ENCODE assay signal across 1 cellular context in the genomic region with DNA sequence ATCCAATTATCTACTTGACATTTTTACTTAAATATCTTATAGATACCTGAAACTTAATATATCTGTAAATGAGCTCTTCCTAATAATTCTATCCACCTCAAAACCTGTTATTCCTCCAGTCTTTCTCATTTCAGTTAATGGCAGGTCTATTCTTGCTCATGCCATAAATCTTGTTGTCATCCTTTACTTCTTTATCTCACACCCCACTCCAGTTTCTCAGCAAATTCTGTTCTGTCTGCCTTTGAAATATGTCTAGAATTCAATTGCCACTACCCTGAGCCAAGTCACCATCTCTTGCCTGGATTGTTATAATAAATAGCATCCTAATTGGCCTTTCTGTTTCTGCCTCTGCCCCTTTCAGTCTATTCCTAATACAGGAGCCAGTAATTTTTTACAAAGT.
TF ChIP-seq lines count a peak whose summit lies in the region.

No MANE protein-coding gene starts in this region.

TF ChIP-seq in K562, 482 proteins besides CTCF, POLR2A, EP300 and RAD21 (continued from another document and continues in another):
- TF ChIP-seq, protein P1, sequence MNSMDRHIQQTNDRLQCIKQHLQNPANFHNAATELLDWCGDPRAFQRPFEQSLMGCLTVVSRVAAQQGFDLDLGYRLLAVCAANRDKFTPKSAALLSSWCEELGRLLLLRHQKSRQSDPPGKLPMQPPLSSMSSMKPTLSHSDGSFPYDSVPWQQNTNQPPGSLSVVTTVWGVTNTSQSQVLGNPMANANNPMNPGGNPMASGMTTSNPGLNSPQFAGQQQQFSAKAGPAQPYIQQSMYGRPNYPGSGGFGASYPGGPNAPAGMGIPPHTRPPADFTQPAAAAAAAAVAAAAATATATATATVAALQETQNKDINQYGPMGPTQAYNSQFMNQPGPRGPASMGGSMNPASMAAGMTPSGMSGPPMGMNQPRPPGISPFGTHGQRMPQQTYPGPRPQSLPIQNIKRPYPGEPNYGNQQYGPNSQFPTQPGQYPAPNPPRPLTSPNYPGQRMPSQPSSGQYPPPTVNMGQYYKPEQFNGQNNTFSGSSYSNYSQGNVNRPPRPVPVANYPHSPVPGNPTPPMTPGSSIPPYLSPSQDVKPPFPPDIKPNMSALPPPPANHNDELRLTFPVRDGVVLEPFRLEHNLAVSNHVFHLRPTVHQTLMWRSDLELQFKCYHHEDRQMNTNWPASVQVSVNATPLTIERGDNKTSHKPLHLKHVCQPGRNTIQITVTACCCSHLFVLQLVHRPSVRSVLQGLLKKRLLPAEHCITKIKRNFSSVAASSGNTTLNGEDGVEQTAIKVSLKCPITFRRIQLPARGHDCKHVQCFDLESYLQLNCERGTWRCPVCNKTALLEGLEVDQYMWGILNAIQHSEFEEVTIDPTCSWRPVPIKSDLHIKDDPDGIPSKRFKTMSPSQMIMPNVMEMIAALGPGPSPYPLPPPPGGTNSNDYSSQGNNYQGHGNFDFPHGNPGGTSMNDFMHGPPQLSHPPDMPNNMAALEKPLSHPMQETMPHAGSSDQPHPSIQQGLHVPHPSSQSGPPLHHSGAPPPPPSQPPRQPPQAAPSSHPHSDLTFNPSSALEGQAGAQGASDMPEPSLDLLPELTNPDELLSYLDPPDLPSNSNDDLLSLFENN (IDR thresholded peaks at IDR 0.05; ENCODE audit: low read depth in 2 of 2, low read length in 2 of 2), result no peak
- TF ChIP-seq SMARCA4 (IDR thresholded peaks at IDR 0.05) (peak; percentile 84), GTF2F1 (IDR thresholded peaks at IDR 0.05; ENCODE audit: low read depth, low read length) (no peak), GATA2 (CRISPR knock-in tag; IDR thresholded peaks at IDR 0.05) (0 out of 2 replicates have a peak, but pooled peaks have one; percentile 29), TAF1 (IDR thresholded peaks at IDR 0.05; ENCODE audit: control insufficient read depth, extremely low read depth, insufficient read depth, low read length, severe bottlenecking) (no peak), MEIS2 (IDR thresholded peaks at IDR 0.05; ENCODE audit: partially characterized antibody) (peak; percentile 99), KLF16 (IDR thresholded peaks at IDR 0.05) (no peak), SMARCC2 (IDR thresholded peaks at IDR 0.05; ENCODE audit: low read depth) (peak; percentile 27; the same call in 1 of the 2 replicates), BCOR (IDR thresholded peaks at IDR 0.05) (no peak), TBL1XR1 (IDR thresholded peaks at IDR 0.05; ENCODE audit: low read length in 2 of 2) (peak in 1 of 2 experiments; percentile 35; a peak in 1 of 4 replicates), ZNF644 (tag; IDR thresholded peaks at IDR 0.05; ENCODE audit: low read depth) (no peak), DPF2 (IDR thresholded peaks at IDR 0.05) (peak; percentile 89), ZNF184 (CRISPR knock-in tag; IDR thresholded peaks at IDR 0.05) (no peak), GABPB2 (CRISPR knock-in tag; conservative IDR thresholded peaks at IDR 0.05) (no peak), SRSF1 (IDR thresholded peaks at IDR 0.05; ENCODE audit: low read depth, low read length) (no peak), HDAC2 (IDR thresholded peaks at IDR 0.05) (peak; percentile 18; the same call in 1 of the 2 replicates), MEF2D (tag; conservative IDR thresholded peaks at IDR 0.05; ENCODE audit: low read depth) (0 out of 2 replicates have a peak, but pooled peaks have one; percentile 48), ZNF764 (CRISPR knock-in tag; IDR thresholded peaks at IDR 0.05; ENCODE audit: low read depth) (no peak), NCOA6 (IDR thresholded peaks at IDR 0.05) (no peak), TEAD4 (IDR thresholded peaks at IDR 0.05; ENCODE audit: low read length) (peak; percentile 42; the same call in 1 of the 2 replicates), TEAD4 (CRISPR knock-in tag; IDR thresholded peaks at IDR 0.05; ENCODE audit: borderline replicate concordance) (no peak), NCOR1 (IDR thresholded peaks at IDR 0.05) (peak; percentile 48), TRIM24 (IDR thresholded peaks at IDR 0.05) (no peak), SMC3 (conservative IDR thresholded peaks at IDR 0.05; ENCODE audit: insufficient read depth, low read depth, low read length) (no peak), ASH1L (IDR thresholded peaks at IDR 0.05; ENCODE audit: borderline replicate concordance, low read depth, partially characterized antibody) (no peak)
- TF ChIP-seq, protein P2, sequence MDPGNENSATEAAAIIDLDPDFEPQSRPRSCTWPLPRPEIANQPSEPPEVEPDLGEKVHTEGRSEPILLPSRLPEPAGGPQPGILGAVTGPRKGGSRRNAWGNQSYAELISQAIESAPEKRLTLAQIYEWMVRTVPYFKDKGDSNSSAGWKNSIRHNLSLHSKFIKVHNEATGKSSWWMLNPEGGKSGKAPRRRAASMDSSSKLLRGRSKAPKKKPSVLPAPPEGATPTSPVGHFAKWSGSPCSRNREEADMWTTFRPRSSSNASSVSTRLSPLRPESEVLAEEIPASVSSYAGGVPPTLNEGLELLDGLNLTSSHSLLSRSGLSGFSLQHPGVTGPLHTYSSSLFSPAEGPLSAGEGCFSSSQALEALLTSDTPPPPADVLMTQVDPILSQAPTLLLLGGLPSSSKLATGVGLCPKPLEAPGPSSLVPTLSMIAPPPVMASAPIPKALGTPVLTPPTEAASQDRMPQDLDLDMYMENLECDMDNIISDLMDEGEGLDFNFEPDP (CRISPR knock-in tag; IDR thresholded peaks at IDR 0.05), result no peak
- TF ChIP-seq, protein P3, sequence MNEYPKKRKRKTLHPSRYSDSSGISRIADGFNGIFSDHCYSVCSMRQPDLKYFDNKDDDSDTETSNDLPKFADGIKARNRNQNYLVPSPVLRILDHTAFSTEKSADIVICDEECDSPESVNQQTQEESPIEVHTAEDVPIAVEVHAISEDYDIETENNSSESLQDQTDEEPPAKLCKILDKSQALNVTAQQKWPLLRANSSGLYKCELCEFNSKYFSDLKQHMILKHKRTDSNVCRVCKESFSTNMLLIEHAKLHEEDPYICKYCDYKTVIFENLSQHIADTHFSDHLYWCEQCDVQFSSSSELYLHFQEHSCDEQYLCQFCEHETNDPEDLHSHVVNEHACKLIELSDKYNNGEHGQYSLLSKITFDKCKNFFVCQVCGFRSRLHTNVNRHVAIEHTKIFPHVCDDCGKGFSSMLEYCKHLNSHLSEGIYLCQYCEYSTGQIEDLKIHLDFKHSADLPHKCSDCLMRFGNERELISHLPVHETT (CRISPR knock-in tag; conservative IDR thresholded peaks at IDR 0.05 in 1 of 2, IDR thresholded peaks at IDR 0.05 in 1 of 2), result no peak
- TF ChIP-seq, protein P4, sequence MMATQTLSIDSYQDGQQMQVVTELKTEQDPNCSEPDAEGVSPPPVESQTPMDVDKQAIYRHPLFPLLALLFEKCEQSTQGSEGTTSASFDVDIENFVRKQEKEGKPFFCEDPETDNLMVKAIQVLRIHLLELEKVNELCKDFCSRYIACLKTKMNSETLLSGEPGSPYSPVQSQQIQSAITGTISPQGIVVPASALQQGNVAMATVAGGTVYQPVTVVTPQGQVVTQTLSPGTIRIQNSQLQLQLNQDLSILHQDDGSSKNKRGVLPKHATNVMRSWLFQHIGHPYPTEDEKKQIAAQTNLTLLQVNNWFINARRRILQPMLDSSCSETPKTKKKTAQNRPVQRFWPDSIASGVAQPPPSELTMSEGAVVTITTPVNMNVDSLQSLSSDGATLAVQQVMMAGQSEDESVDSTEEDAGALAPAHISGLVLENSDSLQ (IDR thresholded peaks at IDR 0.05), result peak; percentile 96
- TF ChIP-seq, protein P5, sequence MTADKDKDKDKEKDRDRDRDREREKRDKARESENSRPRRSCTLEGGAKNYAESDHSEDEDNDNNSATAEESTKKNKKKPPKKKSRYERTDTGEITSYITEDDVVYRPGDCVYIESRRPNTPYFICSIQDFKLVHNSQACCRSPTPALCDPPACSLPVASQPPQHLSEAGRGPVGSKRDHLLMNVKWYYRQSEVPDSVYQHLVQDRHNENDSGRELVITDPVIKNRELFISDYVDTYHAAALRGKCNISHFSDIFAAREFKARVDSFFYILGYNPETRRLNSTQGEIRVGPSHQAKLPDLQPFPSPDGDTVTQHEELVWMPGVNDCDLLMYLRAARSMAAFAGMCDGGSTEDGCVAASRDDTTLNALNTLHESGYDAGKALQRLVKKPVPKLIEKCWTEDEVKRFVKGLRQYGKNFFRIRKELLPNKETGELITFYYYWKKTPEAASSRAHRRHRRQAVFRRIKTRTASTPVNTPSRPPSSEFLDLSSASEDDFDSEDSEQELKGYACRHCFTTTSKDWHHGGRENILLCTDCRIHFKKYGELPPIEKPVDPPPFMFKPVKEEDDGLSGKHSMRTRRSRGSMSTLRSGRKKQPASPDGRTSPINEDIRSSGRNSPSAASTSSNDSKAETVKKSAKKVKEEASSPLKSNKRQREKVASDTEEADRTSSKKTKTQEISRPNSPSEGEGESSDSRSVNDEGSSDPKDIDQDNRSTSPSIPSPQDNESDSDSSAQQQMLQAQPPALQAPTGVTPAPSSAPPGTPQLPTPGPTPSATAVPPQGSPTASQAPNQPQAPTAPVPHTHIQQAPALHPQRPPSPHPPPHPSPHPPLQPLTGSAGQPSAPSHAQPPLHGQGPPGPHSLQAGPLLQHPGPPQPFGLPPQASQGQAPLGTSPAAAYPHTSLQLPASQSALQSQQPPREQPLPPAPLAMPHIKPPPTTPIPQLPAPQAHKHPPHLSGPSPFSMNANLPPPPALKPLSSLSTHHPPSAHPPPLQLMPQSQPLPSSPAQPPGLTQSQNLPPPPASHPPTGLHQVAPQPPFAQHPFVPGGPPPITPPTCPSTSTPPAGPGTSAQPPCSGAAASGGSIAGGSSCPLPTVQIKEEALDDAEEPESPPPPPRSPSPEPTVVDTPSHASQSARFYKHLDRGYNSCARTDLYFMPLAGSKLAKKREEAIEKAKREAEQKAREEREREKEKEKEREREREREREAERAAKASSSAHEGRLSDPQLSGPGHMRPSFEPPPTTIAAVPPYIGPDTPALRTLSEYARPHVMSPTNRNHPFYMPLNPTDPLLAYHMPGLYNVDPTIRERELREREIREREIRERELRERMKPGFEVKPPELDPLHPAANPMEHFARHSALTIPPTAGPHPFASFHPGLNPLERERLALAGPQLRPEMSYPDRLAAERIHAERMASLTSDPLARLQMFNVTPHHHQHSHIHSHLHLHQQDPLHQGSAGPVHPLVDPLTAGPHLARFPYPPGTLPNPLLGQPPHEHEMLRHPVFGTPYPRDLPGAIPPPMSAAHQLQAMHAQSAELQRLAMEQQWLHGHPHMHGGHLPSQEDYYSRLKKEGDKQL (CRISPR knock-in tag; IDR thresholded peaks at IDR 0.05; ENCODE audit: borderline replicate concordance), result no peak
- TF ChIP-seq, protein P6, sequence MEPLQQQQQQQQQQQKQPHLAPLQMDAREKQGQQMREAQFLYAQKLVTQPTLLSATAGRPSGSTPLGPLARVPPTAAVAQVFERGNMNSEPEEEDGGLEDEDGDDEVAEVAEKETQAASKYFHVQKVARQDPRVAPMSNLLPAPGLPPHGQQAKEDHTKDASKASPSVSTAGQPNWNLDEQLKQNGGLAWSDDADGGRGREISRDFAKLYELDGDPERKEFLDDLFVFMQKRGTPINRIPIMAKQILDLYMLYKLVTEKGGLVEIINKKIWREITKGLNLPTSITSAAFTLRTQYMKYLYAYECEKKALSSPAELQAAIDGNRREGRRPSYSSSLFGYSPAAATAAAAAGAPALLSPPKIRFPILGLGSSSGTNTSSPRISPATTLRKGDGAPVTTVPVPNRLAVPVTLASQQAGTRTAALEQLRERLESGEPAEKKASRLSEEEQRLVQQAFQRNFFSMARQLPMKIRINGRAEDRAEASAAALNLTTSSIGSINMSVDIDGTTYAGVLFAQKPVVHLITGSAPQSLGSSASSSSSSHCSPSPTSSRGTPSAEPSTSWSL (CRISPR knock-in tag; IDR thresholded peaks at IDR 0.05; ENCODE audit: borderline replicate concordance), result no peak
- TF ChIP-seq, protein P7, sequence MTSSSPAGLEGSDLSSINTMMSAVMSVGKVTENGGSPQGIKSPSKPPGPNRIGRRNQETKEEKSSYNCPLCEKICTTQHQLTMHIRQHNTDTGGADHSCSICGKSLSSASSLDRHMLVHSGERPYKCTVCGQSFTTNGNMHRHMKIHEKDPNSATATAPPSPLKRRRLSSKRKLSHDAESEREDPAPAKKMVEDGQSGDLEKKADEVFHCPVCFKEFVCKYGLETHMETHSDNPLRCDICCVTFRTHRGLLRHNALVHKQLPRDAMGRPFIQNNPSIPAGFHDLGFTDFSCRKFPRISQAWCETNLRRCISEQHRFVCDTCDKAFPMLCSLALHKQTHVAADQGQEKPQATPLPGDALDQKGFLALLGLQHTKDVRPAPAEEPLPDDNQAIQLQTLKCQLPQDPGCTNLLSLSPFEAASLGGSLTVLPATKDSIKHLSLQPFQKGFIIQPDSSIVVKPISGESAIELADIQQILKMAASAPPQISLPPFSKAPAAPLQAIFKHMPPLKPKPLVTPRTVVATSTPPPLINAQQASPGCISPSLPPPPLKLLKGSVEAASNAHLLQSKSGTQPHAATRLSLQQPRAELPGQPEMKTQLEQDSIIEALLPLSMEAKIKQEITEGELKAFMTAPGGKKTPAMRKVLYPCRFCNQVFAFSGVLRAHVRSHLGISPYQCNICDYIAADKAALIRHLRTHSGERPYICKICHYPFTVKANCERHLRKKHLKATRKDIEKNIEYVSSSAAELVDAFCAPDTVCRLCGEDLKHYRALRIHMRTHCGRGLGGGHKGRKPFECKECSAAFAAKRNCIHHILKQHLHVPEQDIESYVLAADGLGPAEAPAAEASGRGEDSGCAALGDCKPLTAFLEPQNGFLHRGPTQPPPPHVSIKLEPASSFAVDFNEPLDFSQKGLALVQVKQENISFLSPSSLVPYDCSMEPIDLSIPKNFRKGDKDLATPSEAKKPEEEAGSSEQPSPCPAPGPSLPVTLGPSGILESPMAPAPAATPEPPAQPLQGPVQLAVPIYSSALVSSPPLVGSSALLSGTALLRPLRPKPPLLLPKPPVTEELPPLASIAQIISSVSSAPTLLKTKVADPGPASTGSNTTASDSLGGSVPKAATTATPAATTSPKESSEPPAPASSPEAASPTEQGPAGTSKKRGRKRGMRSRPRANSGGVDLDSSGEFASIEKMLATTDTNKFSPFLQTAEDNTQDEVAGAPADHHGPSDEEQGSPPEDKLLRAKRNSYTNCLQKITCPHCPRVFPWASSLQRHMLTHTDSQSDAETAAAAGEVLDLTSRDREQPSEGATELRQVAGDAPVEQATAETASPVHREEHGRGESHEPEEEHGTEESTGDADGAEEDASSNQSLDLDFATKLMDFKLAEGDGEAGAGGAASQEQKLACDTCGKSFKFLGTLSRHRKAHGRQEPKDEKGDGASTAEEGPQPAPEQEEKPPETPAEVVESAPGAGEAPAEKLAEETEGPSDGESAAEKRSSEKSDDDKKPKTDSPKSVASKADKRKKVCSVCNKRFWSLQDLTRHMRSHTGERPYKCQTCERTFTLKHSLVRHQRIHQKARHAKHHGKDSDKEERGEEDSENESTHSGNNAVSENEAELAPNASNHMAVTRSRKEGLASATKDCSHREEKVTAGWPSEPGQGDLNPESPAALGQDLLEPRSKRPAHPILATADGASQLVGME (CRISPR knock-in tag; IDR thresholded peaks at IDR 0.05), result no peak
- TF ChIP-seq, protein P8, sequence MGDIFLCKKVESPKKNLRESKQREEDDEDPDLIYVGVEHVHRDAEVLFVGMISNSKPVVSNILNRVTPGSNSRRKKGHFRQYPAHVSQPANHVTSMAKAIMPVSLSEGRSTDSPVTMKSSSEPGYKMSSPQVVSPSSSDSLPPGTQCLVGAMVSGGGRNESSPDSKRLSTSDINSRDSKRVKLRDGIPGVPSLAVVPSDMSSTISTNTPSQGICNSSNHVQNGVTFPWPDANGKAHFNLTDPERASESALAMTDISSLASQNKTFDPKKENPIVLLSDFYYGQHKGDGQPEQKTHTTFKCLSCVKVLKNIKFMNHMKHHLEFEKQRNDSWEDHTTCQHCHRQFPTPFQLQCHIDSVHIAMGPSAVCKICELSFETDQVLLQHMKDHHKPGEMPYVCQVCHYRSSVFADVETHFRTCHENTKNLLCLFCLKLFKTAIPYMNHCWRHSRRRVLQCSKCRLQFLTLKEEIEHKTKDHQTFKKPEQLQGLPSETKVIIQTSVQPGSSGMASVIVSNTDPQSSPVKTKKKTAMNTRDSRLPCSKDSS (IDR thresholded peaks at IDR 0.05; ENCODE audit: low read depth, partially characterized antibody), result no peak
